In genomic region chr6:797479-798077, GRCh38 we compare ENCODE assay signal across 8 cellular contexts.
DNase-seq lines count a peak whose midpoint lies in the region; ATAC-seq and TF ChIP-seq lines count a peak whose summit lies in the region.

No MANE protein-coding gene starts in this region.

- peaks cover 21% of the 10 kb centered on the region for H3K27me3 ChIP-seq in AG04450 (ENCODE audit: control insufficient read depth, insufficient read depth, low read length)

- no peak overlapping the region for H3K4me3 ChIP-seq in AG04450 (ENCODE audit: low read depth, low read length)
- H3K4me3 ChIP-seq in GM12864 (ENCODE audit: low read depth, low read length), result no peak overlapping the region

- H3K9me3 ChIP-seq in AG04450 (ENCODE audit: control insufficient read depth, insufficient read depth, low read length), result no peaks in the 10 kb centered on the region

- TF ChIP-seq CTCF in AG04450 (IDR thresholded peaks at IDR 0.05; ENCODE audit: low read depth, low read length), result peak; percentile 80
- peak; percentile 71 for TF ChIP-seq CTCF in GM12864 (IDR thresholded peaks at IDR 0.05; ENCODE audit: low read depth, low read length, missing control alignments)

- peak; percentile 21 for DNase-seq in AG04450 (ENCODE audit: low read depth, low spot score)
- DNase-seq in GM12864 (ENCODE audit: low read depth), result peak; percentile 8
- peak; percentile 11 for DNase-seq in NCI-H345 (lab: John Stamatoyannopoulos, UW)
- peak; percentile 44 to 46 for DNase-seq in activated T-cell treated with anti-CD3 and anti-CD28 coated beads, Interleukin-2, amount 50 U/mL, for 48 hours
- DNase-seq in glomerular endothelial cell (ENCODE audit: extremely low read depth, low read depth, low spot score), result peak; percentile 39
- peak; percentile 10 for DNase-seq in pulmonary artery endothelial cell (ENCODE audit: low read depth, low spot score)

- POLR2A ChIA-PET in AG04450 (lab: Yijun Ruan, JAX), result no interaction called here

- ATAC-seq in GM18873 (IDR thresholded peaks at IDR 0.05; ENCODE audit: low FRiP score, unreplicated experiment), result no peak
- ATAC-seq in GM21529 (IDR thresholded peaks at IDR 0.05; ENCODE audit: unreplicated experiment), result no peak

- no peak overlapping the region for H3K27ac ChIP-seq in AG04450 (ENCODE audit: low read depth, low read length)

- CTCF ChIA-PET in AG04450 (lab: Charles Lee), result interaction anchor here (0.6 to 4.3 kb wide), 49 partner anchors 8 to 647 kb away, joined by 3 to 41 read pairs (median 4); no protein-coding TSS in a partner anchor
